ENCODE assay signal across 23 cellular contexts in genomic region chr9:18888241-18888794, GRCh38.
A peak's percentile ranks its signal among the peaks of the same experiment; 100 is the strongest.
DNase-seq lines count a peak whose midpoint lies in the region; ATAC-seq and TF ChIP-seq lines count a peak whose summit lies in the region.
"Had no signal": no experiment of that assay in that cellular context is flagged by ENCODE, and none has a peak within 500 bp of the region (broad histone marks: within the 10 kb centered on the region; RNA-seq: fewer than 3 reads in every experiment).

No MANE protein-coding gene starts in this region.

- ATAC-seq in Right ventricle myocardium superior (ENCODE audit: poor library complexity) (peak; percentile 71), foreskin keratinocyte (peak; percentile 14)
- ATAC-seq in naive thymus-derived CD4-positive, alpha-beta T cell, result no peak
- ATAC-seq: A549; activated CD4-positive, alpha-beta T cell treated with anti-CD3 and anti-CD28 coated beads for 36 hours; activated CD8-positive, alpha-beta memory T cell treated with anti-CD3 and anti-CD28 coated beads, Interleukin-2, amount 10 ng/mL, durations not matched to agents 7 days and 5 days; left lung had no signal

- H3K9me3 ChIP-seq in left ventricle myocardium inferior (replicated peaks), result peaks cover 4% of the 10 kb centered on the region
- H3K9me3 ChIP-seq in naive thymus-derived CD4-positive, alpha-beta T cell (ENCODE audit: control insufficient read depth in 2 of 3, low read length in 3 of 3), result no peaks in the 10 kb centered on the region
- H3K9me3 ChIP-seq: A549, left lung had no signal

- H3K4me1 ChIP-seq in left ventricle myocardium inferior, result peaks cover 4% of the 10 kb centered on the region
- peaks cover 3% of the 10 kb centered on the region for H3K4me1 ChIP-seq in foreskin keratinocyte
- no peaks in the 10 kb centered on the region for H3K4me1 ChIP-seq in naive thymus-derived CD4-positive, alpha-beta T cell (ENCODE audit: control insufficient read depth in 2 of 2, insufficient read depth in 2 of 2, low read length in 2 of 2)
- H3K4me1 ChIP-seq: A549, breast epithelium, left lung had no signal

- H3K36me3 ChIP-seq in left ventricle myocardium inferior, result no peaks in the 10 kb centered on the region
- no peaks in the 10 kb centered on the region for H3K36me3 ChIP-seq in naive thymus-derived CD4-positive, alpha-beta T cell (ENCODE audit: control insufficient read depth in 2 of 3, insufficient read depth in 3 of 3, low read length in 3 of 3)
- H3K36me3 ChIP-seq: BLaER1 treated with 17β-estradiol and CSF1 and Interleukin-3, amounts not matched to agents 10 nM and 100 nM; breast epithelium; left lung had no signal

- H3K27ac Mint-ChIP-seq in naive thymus-derived CD4-positive, alpha-beta T cell, result no peak overlapping the region
- no peak overlapping the region for H3K27ac Mint-ChIP-seq in activated T-helper 1 cell treated with anti-CD3 and anti-CD28 coated beads, Interleukin-12 subunit alpha, Interleukin-12 subunit beta, Interleukin-2, Interleukin-4 antibody, amounts not matched to agents 30 ng/mL and 10 ng/mL and 1 ng/mL, durations not matched to agents 14 hours and 24 hours and 36 hours
- H3K27ac Mint-ChIP-seq: activated CD4-positive, alpha-beta T cell treated with anti-CD3 and anti-CD28 coated beads for 36 hours; activated CD8-positive, alpha-beta memory T cell treated with anti-CD3 and anti-CD28 coated beads, Interleukin-2, amount 10 ng/mL, durations not matched to agents 7 days and 5 days; activated naive CD8-positive, alpha-beta T cell treated with anti-CD3 and anti-CD28 coated beads for 36 hours; HFFc6 had no signal

- H3K4me3 Mint-ChIP-seq in naive thymus-derived CD4-positive, alpha-beta T cell, result no peak overlapping the region
- no peak overlapping the region for H3K4me3 Mint-ChIP-seq in activated T-helper 1 cell treated with anti-CD3 and anti-CD28 coated beads, Interleukin-12 subunit alpha, Interleukin-12 subunit beta, Interleukin-2, Interleukin-4 antibody, amounts not matched to agents 30 ng/mL and 10 ng/mL and 1 ng/mL, durations not matched to agents 14 hours and 24 hours and 36 hours
- H3K4me3 Mint-ChIP-seq: activated CD4-positive, alpha-beta T cell treated with anti-CD3 and anti-CD28 coated beads for 36 hours; activated CD8-positive, alpha-beta memory T cell treated with anti-CD3 and anti-CD28 coated beads, Interleukin-2, amount 10 ng/mL, durations not matched to agents 7 days and 5 days; activated naive CD8-positive, alpha-beta T cell treated with anti-CD3 and anti-CD28 coated beads for 36 hours; HFFc6 had no signal

- H3K27me3 Mint-ChIP-seq in naive thymus-derived CD4-positive, alpha-beta T cell, result peaks cover 4 to 33% (median 15%) of the 10 kb centered on the region in 5 donors
- H3K27me3 Mint-ChIP-seq in activated T-helper 1 cell treated with anti-CD3 and anti-CD28 coated beads, Interleukin-12 subunit alpha, Interleukin-12 subunit beta, Interleukin-2, Interleukin-4 antibody, amounts not matched to agents 30 ng/mL and 10 ng/mL and 1 ng/mL, durations not matched to agents 14 hours and 24 hours and 36 hours (ENCODE audit: insufficient read depth), result peaks cover 8% of the 10 kb centered on the region
- H3K27me3 Mint-ChIP-seq: activated CD4-positive, alpha-beta T cell treated with anti-CD3 and anti-CD28 coated beads for 36 hours had no signal

- intact Hi-C loops in Right ventricle myocardium superior (cut with DNase I) (no loop called here), left ventricle myocardium inferior (cut with micrococcal nuclease) (no loop called here)
- intact Hi-C loops in naive thymus-derived CD4-positive, alpha-beta T cell (cut with micrococcal nuclease), result no loop called here
- intact Hi-C loops in activated T-helper 1 cell treated with anti-CD3 and anti-CD28 coated beads, Interleukin-12 subunit alpha, Interleukin-12 subunit beta, Interleukin-2, Interleukin-4 antibody, amounts not matched to agents 30 ng/mL and 10 ng/mL and 1 ng/mL, durations not matched to agents 14 hours and 24 hours and 36 hours (cut with micrococcal nuclease), result no loop called here

- POLR2A ChIA-PET in HEK293T (lab: Yijun Ruan, JAX), result no interaction called here
- POLR2A ChIA-PET in naive thymus-derived CD4-positive, alpha-beta T cell (lab: Charles Lee), result no interaction called here

- H3K27ac ChIP-seq in left ventricle myocardium inferior (replicated peaks) (no peak overlapping the region), foreskin keratinocyte (no peak overlapping the region)
- H3K27ac ChIP-seq in naive thymus-derived CD4-positive, alpha-beta T cell (ENCODE audit: low read depth, low read length), result no peak overlapping the region
- H3K27ac ChIP-seq: A549; BLaER1 treated with 17β-estradiol and CSF1 and Interleukin-3, amounts not matched to agents 10 nM and 100 nM; breast epithelium; left lung had no signal

- CTCF ChIA-PET in HEK293T (lab: Yijun Ruan, JAX), result no interaction called here
- CTCF ChIA-PET in naive thymus-derived CD4-positive, alpha-beta T cell (lab: Charles Lee), result no interaction called here

- DNase-seq in Right ventricle myocardium superior (no peak), left ventricle myocardium inferior (no peak), astrocyte of the spinal cord (ENCODE audit: low read depth, low spot score) (peak; percentile 40), foreskin keratinocyte (peak in 1 of 2 donors; percentile 42), HEK293T (ENCODE audit: extremely low spot score) (no peak), HT-29 (ENCODE audit: low spot score) (no peak)
- DNase-seq in naive thymus-derived CD4-positive, alpha-beta T cell, result no peak
- no peak for DNase-seq in activated T-helper 1 cell treated with anti-CD3 and anti-CD28 coated beads, Interleukin-12 subunit alpha, Interleukin-12 subunit beta, Interleukin-2, Interleukin-4 antibody, amounts not matched to agents 30 ng/mL and 10 ng/mL and 1 ng/mL, durations not matched to agents 14 hours and 24 hours and 36 hours (ENCODE audit: low spot score)
- DNase-seq: activated CD4-positive, alpha-beta T cell treated with anti-CD3 and anti-CD28 coated beads for 36 hours; activated CD8-positive, alpha-beta memory T cell treated with anti-CD3 and anti-CD28 coated beads, Interleukin-2, amount 10 ng/mL, durations not matched to agents 7 days and 5 days; activated naive CD8-positive, alpha-beta T cell treated with anti-CD3 and anti-CD28 coated beads for 36 hours; Calu3; HFFc6; left lung; NCI-H1417 treated with DMSO at 0.1 percent for 48 hours; NCI-H526 treated with DMSO at 0.1 percent for 48 hours; SHP77 treated with DMSO at 0.1 percent for 48 hours; stimulated activated CD4-positive, alpha-beta T cell treated with anti-CD3 and anti-CD28 coated beads, Interleukin-12 subunit alpha, Interleukin-12 subunit beta, amount 100 ng/mL, for 4 hours; stimulated activated CD8-positive, alpha-beta memory T cell treated with anti-CD3 and anti-CD28 coated beads, Interleukin-4, amount 100 ng/mL, for 48 hours; T-helper 1 cell had no signal

- in situ Hi-C loops in astrocyte of the spinal cord (cut with HindIII; ENCODE audit: low sequenced_read_pairs), result no loop called here

- H3K4me1 Mint-ChIP-seq in naive thymus-derived CD4-positive, alpha-beta T cell, result peaks cover 0 to 6% (median 0%) of the 10 kb centered on the region in 7 donors
- H3K4me1 Mint-ChIP-seq in activated T-helper 1 cell treated with anti-CD3 and anti-CD28 coated beads, Interleukin-12 subunit alpha, Interleukin-12 subunit beta, Interleukin-2, Interleukin-4 antibody, amounts not matched to agents 30 ng/mL and 10 ng/mL and 1 ng/mL, durations not matched to agents 14 hours and 24 hours and 36 hours (ENCODE audit: low read depth), result peaks cover 8% of the 10 kb centered on the region
- H3K4me1 Mint-ChIP-seq: activated CD4-positive, alpha-beta T cell treated with anti-CD3 and anti-CD28 coated beads for 36 hours; activated naive CD8-positive, alpha-beta T cell treated with anti-CD3 and anti-CD28 coated beads for 36 hours had no signal

- H3K4me3 ChIP-seq in left ventricle myocardium inferior (no peak overlapping the region), astrocyte of the spinal cord (ENCODE audit: low read depth, low read length) (no peak overlapping the region)
- H3K4me3 ChIP-seq in naive thymus-derived CD4-positive, alpha-beta T cell (ENCODE audit: low read length), result no peak overlapping the region
- H3K4me3 ChIP-seq: A549; BLaER1 treated with 17β-estradiol and CSF1 and Interleukin-3, amounts not matched to agents 10 nM and 100 nM; breast epithelium; left lung had no signal

- no peaks in the 10 kb centered on the region for H3K36me3 Mint-ChIP-seq in naive thymus-derived CD4-positive, alpha-beta T cell
- no peaks in the 10 kb centered on the region for H3K36me3 Mint-ChIP-seq in activated T-helper 1 cell treated with anti-CD3 and anti-CD28 coated beads, Interleukin-12 subunit alpha, Interleukin-12 subunit beta, Interleukin-2, Interleukin-4 antibody, amounts not matched to agents 30 ng/mL and 10 ng/mL and 1 ng/mL, durations not matched to agents 14 hours and 24 hours and 36 hours (ENCODE audit: low read depth)
- H3K36me3 Mint-ChIP-seq: activated CD8-positive, alpha-beta memory T cell treated with anti-CD3 and anti-CD28 coated beads, Interleukin-2, amount 10 ng/mL, durations not matched to agents 7 days and 5 days; activated naive CD8-positive, alpha-beta T cell treated with anti-CD3 and anti-CD28 coated beads for 36 hours had no signal

- TF ChIP-seq CTCF in left ventricle myocardium inferior (IDR thresholded peaks at IDR 0.05; ENCODE audit: borderline replicate concordance) (no peak), astrocyte of the spinal cord (IDR thresholded peaks at IDR 0.05; ENCODE audit: low read depth, low read length) (no peak), foreskin keratinocyte (conservative IDR thresholded peaks at IDR 0.05) (no peak)

- no peaks in the 10 kb centered on the region for H3K27me3 ChIP-seq in left ventricle myocardium inferior (ENCODE audit: low read depth)
- H3K27me3 ChIP-seq in foreskin keratinocyte, result no peaks in the 10 kb centered on the region
- no peaks in the 10 kb centered on the region for H3K27me3 ChIP-seq in naive thymus-derived CD4-positive, alpha-beta T cell (ENCODE audit: control insufficient read depth in 2 of 2, insufficient read depth in 2 of 2, low read length in 2 of 2)
- H3K27me3 ChIP-seq: BLaER1 treated with 17β-estradiol and CSF1 and Interleukin-3, amounts not matched to agents 10 nM and 100 nM; breast epithelium; left lung had no signal

- peaks cover 0 to 9% (median 3%) of the 10 kb centered on the region in 11 donors for H3K9me3 Mint-ChIP-seq in naive thymus-derived CD4-positive, alpha-beta T cell
- H3K9me3 Mint-ChIP-seq in activated T-helper 1 cell treated with anti-CD3 and anti-CD28 coated beads, Interleukin-12 subunit alpha, Interleukin-12 subunit beta, Interleukin-2, Interleukin-4 antibody, amounts not matched to agents 30 ng/mL and 10 ng/mL and 1 ng/mL, durations not matched to agents 14 hours and 24 hours and 36 hours, result no peaks in the 10 kb centered on the region

TF ChIP-seq in HEK293T, 16 proteins besides CTCF, POLR2A, EP300 and RAD21 (continues in another document):
- TF ChIP-seq ZNF384 (IDR thresholded peaks at IDR 0.05) (no peak), L3MBTL2 (conservative IDR thresholded peaks at IDR 0.05) (no peak), NFRKB (IDR thresholded peaks at IDR 0.05) (no peak)
